Comparison of ENCODE assay signal across 9 cellular contexts in genomic region chr22:46104881-46105493, GRCh38. TPM values are rescaled to one million over a fixed set of nuclear protein-coding genes. Genes with fewer than 3 reads are reported as not detected.
DNase-seq lines count a peak whose midpoint lies in the region; ATAC-seq and TF ChIP-seq lines count a peak whose summit lies in the region.
"Had no signal": no experiment of that assay in that cellular context is flagged by ENCODE, and none has a peak within 500 bp of the region (broad histone marks: within the 10 kb centered on the region; RNA-seq: fewer than 3 reads in every experiment).

No MANE protein-coding gene starts in this region.

- TF ChIP-seq POLR2A in thyroid gland (IDR thresholded peaks at IDR 0.05), result no peak

- POLR2A ChIA-PET in Panc1 (lab: Charles Lee), result no interaction called here

- BruUV-seq in Panc1 (replicated peaks; lab: Mats Ljungman, UMichigan), result no TSS peak

- DNase-seq in Panc1 (ENCODE audit: low read depth, low spot score) (no peak), thyroid gland (no peak), superior temporal gyrus (ENCODE audit: extremely low spot score) (no peak)
- no peak for DNase-seq in activated CD4-positive, alpha-beta T cell treated with anti-CD3 and anti-CD28 coated beads, Interleukin-2, amount 50 U/mL, for 48 hours
- DNase-seq: effector memory CD4-positive, alpha-beta T cell had no signal

- TF ChIP-seq CTCF in Panc1 (IDR thresholded peaks at IDR 0.05), result no peak
- TF ChIP-seq CTCF in thyroid gland (IDR thresholded peaks at IDR 0.05), result no peak

- CTCF ChIA-PET in Panc1 (lab: Charles Lee), result no interaction called here

- ATAC-seq in Panc1, result no peak
- ATAC-seq in HG03139 (IDR thresholded peaks at IDR 0.05; ENCODE audit: unreplicated experiment), result no peak
- ATAC-seq: WTC11 had no signal

- H3K9me3 ChIP-seq in Panc1 (ENCODE audit: control insufficient read depth, insufficient read depth, low read depth, low read length), result no peaks in the 10 kb centered on the region
- H3K9me3 ChIP-seq in mucosa of stomach (ENCODE audit: control insufficient read depth, low read length), result no peaks in the 10 kb centered on the region
- no peaks in the 10 kb centered on the region for H3K9me3 ChIP-seq in thyroid gland

- WGBS in thyroid gland, 2 donors, result 76 to 83% methylated on average over 15 to 17 of the region's 17 CpGs

- intact Hi-C loops in Panc1 (cut with micrococcal nuclease; ENCODE audit: unreplicated experiment) (no loop called here), thyroid gland (cut with DNase I) (no loop called here)

- peak overlapping the region; percentile 70 for H3K9ac ChIP-seq in mucosa of stomach (ENCODE audit: low read length)

- in situ Hi-C loops in Panc1 (cut with HindIII; ENCODE audit: low pct_unique_long_range_greater_than_20kb, low sequenced_read_pairs), result no loop called here

- H3K27ac ChIP-seq in Panc1 (ENCODE audit: low read length) (peak overlapping the region; percentile 89), cingulate gyrus (ENCODE audit: low read depth, low read length) (peak overlapping the region; percentile 91), thyroid gland (peak overlapping the region in 2 of 3 donors; percentile 71 to 76)

- H3K4me1 ChIP-seq in Panc1 (ENCODE audit: control insufficient read depth, insufficient read depth, low read length), result peaks cover 93% of the 10 kb centered on the region
- H3K4me1 ChIP-seq in mucosa of stomach (ENCODE audit: control insufficient read depth, insufficient read depth, low read length), result peaks cover 89% of the 10 kb centered on the region
- H3K4me1 ChIP-seq in thyroid gland, result peaks cover 38 to 78% of the 10 kb centered on the region in 2 donors

- H3K4me3 ChIP-seq in Panc1 (ENCODE audit: low read depth in 2 of 2, low read length in 2 of 2) (no peak overlapping the region), mucosa of stomach (ENCODE audit: low read length) (peak overlapping the region; percentile 15), thyroid gland (replicated peaks in 1 of 3) (no peak overlapping the region)

- H3K27me3 ChIP-seq in Panc1 (ENCODE audit: control insufficient read depth, insufficient read depth, low read length) (no peaks in the 10 kb centered on the region), mucosa of stomach (ENCODE audit: control insufficient read depth, insufficient read depth, low read length) (no peaks in the 10 kb centered on the region), thyroid gland (no peaks in the 10 kb centered on the region)

- peaks cover 2% of the 10 kb centered on the region; the same call in 1 of the 2 replicates for H3K36me3 ChIP-seq in Panc1 (ENCODE audit: control insufficient read depth, insufficient read depth, low read length)
- peaks cover 35% of the 10 kb centered on the region for H3K36me3 ChIP-seq in mucosa of stomach (ENCODE audit: control insufficient read depth, insufficient read depth, low read length)
- H3K36me3 ChIP-seq in thyroid gland, result peaks cover 38 to 40% of the 10 kb centered on the region in 2 donors

RNA-seq across cellular contexts. Expression of gene PPARA, which starts 45.3 kb away (rescaled TPM):
- total RNA-seq in Panc1 (2021; ENCODE audit: unreplicated experiment) (10.7 TPM), thyroid gland (10 to 100 TPM; 26.9 to 41.9 (median 37.4) TPM)
- 9.2 TPM for polyA plus RNA-seq in Panc1 (2012; ENCODE audit: insufficient read length)
